ENCODE assay signal across 13 cellular contexts in genomic region chr18:60232541-60232940, GRCh38.
DNase-seq lines count a peak whose midpoint lies in the region; ATAC-seq and TF ChIP-seq lines count a peak whose summit lies in the region.
"Had no signal": no experiment of that assay in that cellular context is flagged by ENCODE, and none has a peak within 500 bp of the region (broad histone marks: within the 10 kb centered on the region; RNA-seq: fewer than 3 reads in every experiment).

No MANE protein-coding gene starts in this region.

- POLR2A ChIA-PET in AG04450 (lab: Yijun Ruan, JAX) = interaction anchor here (0.9 kb wide), 1 partner anchor 34 kb away, joined by 3 read pairs; no protein-coding TSS in a partner anchor
- POLR2A ChIA-PET in activated CD4-positive, alpha-beta T cell treated with anti-CD3 and anti-CD28 coated beads, Interleukin-2, amount 10 ng/mL, durations not matched to agents 7 days and 5 days (lab: Charles Lee) = no interaction called here

- DNase-seq in AG04450 (ENCODE audit: low read depth, low spot score) = peak; percentile 21
- DNase-seq in NCI-H226 = peak; percentile 86
- peak; percentile 50 for DNase-seq in epithelial cell of proximal tubule (ENCODE audit: low read depth)
- DNase-seq in HFFc6 = no peak
- no peak for DNase-seq in activated CD4-positive, alpha-beta T cell treated with anti-CD3 and anti-CD28 coated beads, Interleukin-2, amount 10 ng/mL, durations not matched to agents 7 days and 5 days
- DNase-seq in NCI-H526 treated with DMSO at 0.1 percent for 48 hours (lab: John Stamatoyannopoulos, UW) = no peak
- DNase-seq: activated CD4-positive, alpha-beta memory T cell treated with anti-CD3 and anti-CD28 coated beads for 36 hours; activated naive CD8-positive, alpha-beta T cell treated with anti-CD3 and anti-CD28 coated beads, Interleukin-2, amount 10 ng/mL, durations not matched to agents 7 days and 5 days; left ventricle myocardium superior; NCI-H510A; stimulated activated CD4-positive, alpha-beta T cell treated with anti-CD3 and anti-CD28 coated beads, Interleukin-4, amount 100 ng/mL, for 1 hour had no signal

- H3K27ac Mint-ChIP-seq in HFFc6 = no peak overlapping the region
- H3K27ac Mint-ChIP-seq in activated CD4-positive, alpha-beta T cell treated with anti-CD3 and anti-CD28 coated beads, Interleukin-2, amount 10 ng/mL, durations not matched to agents 7 days and 5 days = no peak overlapping the region
- H3K27ac Mint-ChIP-seq: activated CD4-positive, alpha-beta memory T cell treated with anti-CD3 and anti-CD28 coated beads for 36 hours; activated naive CD8-positive, alpha-beta T cell treated with anti-CD3 and anti-CD28 coated beads, Interleukin-2, amount 10 ng/mL, durations not matched to agents 7 days and 5 days had no signal

- H3K9me3 ChIP-seq in AG04450 (ENCODE audit: control insufficient read depth, insufficient read depth, low read length) = no peaks in the 10 kb centered on the region

- no peaks in the 10 kb centered on the region for H3K9me3 Mint-ChIP-seq in HFFc6
- no peaks in the 10 kb centered on the region for H3K9me3 Mint-ChIP-seq in activated CD4-positive, alpha-beta T cell treated with anti-CD3 and anti-CD28 coated beads, Interleukin-2, amount 10 ng/mL, durations not matched to agents 7 days and 5 days
- H3K9me3 Mint-ChIP-seq: activated naive CD8-positive, alpha-beta T cell treated with anti-CD3 and anti-CD28 coated beads, Interleukin-2, amount 10 ng/mL, durations not matched to agents 7 days and 5 days had no signal

- CTCF ChIA-PET in AG04450 (lab: Charles Lee) = interaction anchor here (0.7 to 1.0 kb wide), 2 partner anchors 236 kb away, joined by 3 read pairs; no protein-coding TSS in a partner anchor
- CTCF ChIA-PET in activated CD4-positive, alpha-beta T cell treated with anti-CD3 and anti-CD28 coated beads, Interleukin-2, amount 10 ng/mL, durations not matched to agents 7 days and 5 days (lab: Charles Lee) = no interaction called here

- no peak overlapping the region for H3K27ac ChIP-seq in AG04450 (ENCODE audit: low read depth, low read length)

- no peak overlapping the region for H3K4me3 Mint-ChIP-seq in HFFc6
- H3K4me3 Mint-ChIP-seq in activated CD4-positive, alpha-beta T cell treated with anti-CD3 and anti-CD28 coated beads, Interleukin-2, amount 10 ng/mL, durations not matched to agents 7 days and 5 days = no peak overlapping the region
- H3K4me3 Mint-ChIP-seq: activated CD4-positive, alpha-beta memory T cell treated with anti-CD3 and anti-CD28 coated beads for 36 hours; activated naive CD8-positive, alpha-beta T cell treated with anti-CD3 and anti-CD28 coated beads, Interleukin-2, amount 10 ng/mL, durations not matched to agents 7 days and 5 days had no signal

- ATAC-seq in GM21619 (IDR thresholded peaks at IDR 0.05; ENCODE audit: unreplicated experiment) (peak; percentile 59), HG03439 (IDR thresholded peaks at IDR 0.05; ENCODE audit: unreplicated experiment) (no peak)
- ATAC-seq: left ventricle myocardium superior had no signal

- no peaks in the 10 kb centered on the region for H3K27me3 Mint-ChIP-seq in HFFc6 (ENCODE audit: insufficient read depth)
- no peaks in the 10 kb centered on the region for H3K27me3 Mint-ChIP-seq in activated CD4-positive, alpha-beta T cell treated with anti-CD3 and anti-CD28 coated beads, Interleukin-2, amount 10 ng/mL, durations not matched to agents 7 days and 5 days
- H3K27me3 Mint-ChIP-seq: activated CD4-positive, alpha-beta memory T cell treated with anti-CD3 and anti-CD28 coated beads for 36 hours; activated naive CD8-positive, alpha-beta T cell treated with anti-CD3 and anti-CD28 coated beads, Interleukin-2, amount 10 ng/mL, durations not matched to agents 7 days and 5 days had no signal

- H3K4me3 ChIP-seq in AG04450 (ENCODE audit: low read depth, low read length) = no peak overlapping the region
- no peak overlapping the region for H3K4me3 ChIP-seq in epithelial cell of proximal tubule (ENCODE audit: low read depth, low read length)

- no peaks in the 10 kb centered on the region for H3K4me1 Mint-ChIP-seq in HFFc6 (ENCODE audit: low read depth)
- no peaks in the 10 kb centered on the region for H3K4me1 Mint-ChIP-seq in activated CD4-positive, alpha-beta T cell treated with anti-CD3 and anti-CD28 coated beads, Interleukin-2, amount 10 ng/mL, durations not matched to agents 7 days and 5 days
- H3K4me1 Mint-ChIP-seq: activated naive CD8-positive, alpha-beta T cell treated with anti-CD3 and anti-CD28 coated beads, Interleukin-2, amount 10 ng/mL, durations not matched to agents 7 days and 5 days had no signal

- TF ChIP-seq CTCF in AG04450 (IDR thresholded peaks at IDR 0.05; ENCODE audit: low read depth, low read length) (no peak), epithelial cell of proximal tubule (conservative IDR thresholded peaks at IDR 0.05; ENCODE audit: low read depth, low read length) (no peak), HFFc6 (IDR thresholded peaks at IDR 0.05) (no peak)

- H3K36me3 Mint-ChIP-seq in HFFc6 (ENCODE audit: low read depth) = no peaks in the 10 kb centered on the region
- H3K36me3 Mint-ChIP-seq in activated CD4-positive, alpha-beta T cell treated with anti-CD3 and anti-CD28 coated beads, Interleukin-2, amount 10 ng/mL, durations not matched to agents 7 days and 5 days (ENCODE audit: low read depth) = no peaks in the 10 kb centered on the region
- H3K36me3 Mint-ChIP-seq: activated CD4-positive, alpha-beta memory T cell treated with anti-CD3 and anti-CD28 coated beads for 36 hours; activated naive CD8-positive, alpha-beta T cell treated with anti-CD3 and anti-CD28 coated beads, Interleukin-2, amount 10 ng/mL, durations not matched to agents 7 days and 5 days had no signal

- no peaks in the 10 kb centered on the region for H3K27me3 ChIP-seq in AG04450 (ENCODE audit: control insufficient read depth, insufficient read depth, low read length)

Comparison
In these comparisons a context has a peak if more than half of its experiments do, and no peak if none do; other contexts are left out.
1. DNase-seq: peak in AG04450 (single experiment), NCI-H226 (single experiment) and epithelial cell of proximal tubule (single experiment); none in HFFc6 (single experiment), activated CD4-positive, alpha-beta T cell treated with anti-CD3 and anti-CD28 coated beads, Interleukin-2, amount 10 ng/mL, durations not matched to agents 7 days and 5 days (single experiment) and NCI-H526 treated with DMSO at 0.1 percent for 48 hours (single experiment).